Comparison of ENCODE assay signal across 14 cellular contexts in the genomic region with DNA sequence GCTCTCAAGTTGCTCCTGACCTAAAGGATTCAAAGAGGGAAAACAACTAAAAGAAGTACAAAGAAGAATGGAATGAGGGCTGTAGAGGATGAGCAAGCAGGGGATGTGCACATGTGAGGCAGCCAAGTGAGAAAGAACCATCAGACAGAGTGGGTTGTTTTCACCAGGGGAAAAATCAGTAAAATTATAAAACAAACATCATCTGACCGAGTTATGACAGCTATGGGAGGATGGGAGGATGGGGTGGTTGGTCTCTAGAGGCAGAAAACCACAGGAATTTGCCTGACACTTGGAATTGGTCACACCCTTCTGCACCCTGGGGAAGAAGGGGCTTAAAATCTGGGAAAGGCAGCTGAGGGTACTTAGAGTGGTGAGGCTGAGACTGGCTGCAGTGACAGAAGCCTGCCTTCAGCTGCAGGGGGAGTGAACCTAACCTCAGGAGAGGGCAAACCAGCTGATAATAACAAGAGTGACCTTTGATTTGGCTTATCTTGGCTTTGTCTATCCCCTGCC. TPM values are rescaled to one million over a fixed set of nuclear protein-coding genes. Genes with fewer than 3 reads are reported as not detected.
DNase-seq lines count a peak whose midpoint lies in the region; ATAC-seq and TF ChIP-seq lines count a peak whose summit lies in the region.
"Had no signal": no experiment of that assay in that cellular context is flagged by ENCODE, and none has a peak within 500 bp of the region (broad histone marks: within the 10 kb centered on the region; RNA-seq: fewer than 3 reads in every experiment).

No MANE protein-coding gene starts in this region.

- H3K23ac ChIP-seq in IMR-90 (ENCODE audit: low read depth, low read length): no peak overlapping the region; the same call in 1 of the 2 replicates
- H3K23ac ChIP-seq in neuronal stem cell (ENCODE audit: low read depth, low read length, poor library complexity): no peak overlapping the region

- H3K36me3 ChIP-seq in IMR-90 (ENCODE audit: control insufficient read depth, insufficient read depth, low read length): peaks cover 1% of the 10 kb centered on the region; the same call in 1 of the 2 replicates
- H3K36me3 ChIP-seq in mammary epithelial cell (ENCODE audit: insufficient read depth, low read length): no peaks in the 10 kb centered on the region
- H3K36me3 ChIP-seq in neuronal stem cell (replicated peaks in 1 of 2; ENCODE audit: control insufficient read depth in 2 of 2, insufficient read depth in 2 of 2, low read length in 2 of 2): no peaks in the 10 kb centered on the region
- H3K36me3 ChIP-seq: gastrocnemius medialis, ovary had no signal

- peak; percentile 80 for ATAC-seq in IMR-90 (ENCODE audit: low read depth)
- no peak for ATAC-seq in memory B cell (ENCODE audit: low read depth)
- ATAC-seq in HG03457 (IDR thresholded peaks at IDR 0.05; ENCODE audit: unreplicated experiment): no peak
- no peak for ATAC-seq in HG03354 (IDR thresholded peaks at IDR 0.05; ENCODE audit: poor library complexity, severe bottlenecking, unreplicated experiment)
- ATAC-seq: gastrocnemius medialis had no signal

- no peaks in the 10 kb centered on the region for H3K9me3 Mint-ChIP-seq in memory B cell
- H3K9me3 Mint-ChIP-seq: activated naive CD4-positive, alpha-beta T cell treated with anti-CD3 and anti-CD28 coated beads, Interleukin-2, amount 10 ng/mL, durations not matched to agents 7 days and 5 days; CD4-positive, alpha-beta T cell had no signal

- H2BK120ac ChIP-seq in IMR-90 (ENCODE audit: low read depth, low read length) (peak overlapping the region; percentile 54; the same call in 1 of the 2 replicates), neuronal stem cell (ENCODE audit: low read depth, low read length) (no peak overlapping the region)

- H2AK9ac ChIP-seq in IMR-90 (replicated peaks; ENCODE audit: low read depth, low read length, poor library complexity): peak overlapping the region; percentile 3

- H3K27me3 Mint-ChIP-seq in memory B cell: no peaks in the 10 kb centered on the region
- H3K27me3 Mint-ChIP-seq: CD4-positive, alpha-beta T cell had no signal

- no peak overlapping the region for H2BK12ac ChIP-seq in neuronal stem cell (ENCODE audit: low read length)

- H2BK20ac ChIP-seq in IMR-90 (ENCODE audit: low read depth, low read length): peak overlapping the region; percentile 42; the same call in 1 of the 2 replicates

- H3K9me3 ChIP-seq in IMR-90 (ENCODE audit: control insufficient read depth, insufficient read depth, low read length) (no peaks in the 10 kb centered on the region), mammary epithelial cell (replicated peaks; ENCODE audit: insufficient read depth, low read length) (no peaks in the 10 kb centered on the region), neuronal stem cell (replicated peaks in 1 of 2; ENCODE audit: control insufficient read depth in 2 of 2, insufficient read depth in 1 of 2, low read depth in 1 of 2, low read length in 2 of 2) (no peaks in the 10 kb centered on the region)
- H3K9me3 ChIP-seq: gastrocnemius medialis, ovary had no signal

- H2BK5ac ChIP-seq in IMR-90 (ENCODE audit: low read depth, low read length, poor library complexity, severe bottlenecking) (no peak overlapping the region), neuronal stem cell (ENCODE audit: low read length) (no peak overlapping the region)

- no peak overlapping the region for H4K8ac ChIP-seq in IMR-90 (ENCODE audit: low read depth in 2 of 2, low read length in 2 of 2)
- H4K8ac ChIP-seq in neuronal stem cell (ENCODE audit: low read depth, low read length): no peak overlapping the region

- intact Hi-C loops in IMR-90 (cut with micrococcal nuclease) (no loop called here), mammary epithelial cell (cut with micrococcal nuclease) (no loop called here)

- CTCF ChIA-PET in IMR-90 (lab: Yijun Ruan, JAX) (no interaction called here), mammary epithelial cell (lab: Charles Lee; ENCODE audit: low non-redundant PET) (no interaction called here)

- no TSS peak for BruUV-seq in IMR-90 (replicated peaks; lab: Mats Ljungman, UMichigan)
- BruUV-seq in mammary epithelial cell (replicated peaks; lab: Mats Ljungman, UMichigan): no TSS peak

- peaks cover 5% of the 10 kb centered on the region for H3K36me3 Mint-ChIP-seq in memory B cell
- H3K36me3 Mint-ChIP-seq: activated naive CD4-positive, alpha-beta T cell treated with anti-CD3 and anti-CD28 coated beads, Interleukin-2, amount 10 ng/mL, durations not matched to agents 7 days and 5 days had no signal

- no peaks in the 10 kb centered on the region for H3K27me3 ChIP-seq in IMR-90 (ENCODE audit: control insufficient read depth, insufficient read depth, low read length)
- H3K27me3 ChIP-seq in mammary epithelial cell (ENCODE audit: insufficient read depth, low read length): no peaks in the 10 kb centered on the region
- no peaks in the 10 kb centered on the region for H3K27me3 ChIP-seq in neuronal stem cell (ENCODE audit: control insufficient read depth in 3 of 3, insufficient read depth in 3 of 3, low read depth in 1 of 3, low read length in 3 of 3)
- H3K27me3 ChIP-seq: gastrocnemius medialis, ovary had no signal

- H3K18ac ChIP-seq in IMR-90 (ENCODE audit: low read depth, low read length) (no peak overlapping the region), neuronal stem cell (ENCODE audit: low read length) (no peak overlapping the region)

- H3K9ac ChIP-seq in IMR-90 (ENCODE audit: low read depth, low read length) (no peak overlapping the region), mammary epithelial cell (ENCODE audit: insufficient read depth, low read length) (no peak overlapping the region), neuronal stem cell (ENCODE audit: low read depth, low read length, poor library complexity) (no peak overlapping the region)

- H3K4me1 Mint-ChIP-seq in memory B cell: peaks cover 41% of the 10 kb centered on the region
- H3K4me1 Mint-ChIP-seq: activated naive CD4-positive, alpha-beta T cell treated with anti-CD3 and anti-CD28 coated beads, Interleukin-2, amount 10 ng/mL, durations not matched to agents 7 days and 5 days had no signal

- POLR2A ChIA-PET in IMR-90 (lab: Charles Lee; ENCODE audit: unreplicated experiment): no interaction called here

- DNase-seq in AG10803 (ENCODE audit: low read depth) (peak; percentile 83), IMR-90 (peak; percentile 73), mammary epithelial cell (peak; percentile 11), memory B cell (ENCODE audit: low spot score in 2 of 2) (no peak), neuronal stem cell (ENCODE audit: low spot score) (no peak), NCI-H2081 treated with DMSO at 0.1 percent for 48 hours (lab: John Stamatoyannopoulos, UW) (no peak)
- DNase-seq: activated CD8-positive, alpha-beta memory T cell treated with anti-CD3 and anti-CD28 coated beads for 24 hours; activated naive CD4-positive, alpha-beta T cell treated with anti-CD3 and anti-CD28 coated beads, Interleukin-2, amount 10 ng/mL, durations not matched to agents 7 days and 5 days; CD4-positive, alpha-beta T cell; gastrocnemius medialis; NCI-H187 treated with DMSO at 0.1 percent for 48 hours; ovary had no signal

- peak overlapping the region; percentile 8 for H3K4me3 Mint-ChIP-seq in memory B cell
- H3K4me3 Mint-ChIP-seq: activated naive CD4-positive, alpha-beta T cell treated with anti-CD3 and anti-CD28 coated beads, Interleukin-2, amount 10 ng/mL, durations not matched to agents 7 days and 5 days; CD4-positive, alpha-beta T cell had no signal

- H3K79me2 ChIP-seq in mammary epithelial cell (ENCODE audit: insufficient read depth, low read length): peaks cover 9% of the 10 kb centered on the region

- H3K4me2 ChIP-seq in IMR-90 (ENCODE audit: low read depth, low read length) (no peak overlapping the region; the same call in 1 of the 2 replicates), mammary epithelial cell (ENCODE audit: insufficient read depth, low read depth, low read length) (no peak overlapping the region), neuronal stem cell (ENCODE audit: insufficient read depth, low read length, poor library complexity, severe bottlenecking) (no peak overlapping the region)

- no peak for TF ChIP-seq POLR2A in IMR-90 (IDR thresholded peaks at IDR 0.05; ENCODE audit: low read depth, low read length)

- TF ChIP-seq RAD21 in IMR-90 (IDR thresholded peaks at IDR 0.05; ENCODE audit: low read length): no peak

- H3K14ac ChIP-seq in IMR-90 (replicated peaks; ENCODE audit: low read depth, low read length): no peak overlapping the region; the same call in 1 of the 2 replicates
- H3K14ac ChIP-seq in neuronal stem cell (ENCODE audit: low read length): no peak overlapping the region

- dilution Hi-C loops in IMR-90 (cut with HindIII; ENCODE audit: low sequenced_read_pairs, unreplicated experiment) (no loop called here), mammary epithelial cell (cut with HindIII; ENCODE audit: low sequenced_read_pairs) (no loop called here)

- H3K27ac ChIP-seq in IMR-90 (ENCODE audit: insufficient read depth, low read length): no peak overlapping the region
- H3K27ac ChIP-seq in mammary epithelial cell (ENCODE audit: insufficient read depth, low read depth, low read length): no peak overlapping the region
- H3K27ac ChIP-seq in neuronal stem cell (replicated peaks; ENCODE audit: low read length): no peak overlapping the region
- H3K27ac ChIP-seq: gastrocnemius medialis, ovary had no signal

- TF ChIP-seq CTCF in AG10803 (conservative IDR thresholded peaks at IDR 0.05; ENCODE audit: low read length) (no peak), IMR-90 (conservative IDR thresholded peaks at IDR 0.05; ENCODE audit: low read depth, low read length) (no peak), mammary epithelial cell (conservative IDR thresholded peaks at IDR 0.05 in 1 of 2, IDR thresholded peaks at IDR 0.05 in 1 of 2; ENCODE audit: extremely low read depth in 1 of 2, insufficient read depth in 1 of 2, low read depth in 1 of 2, low read length in 2 of 2) (no peak)

- H2AFZ ChIP-seq in IMR-90 (replicated peaks; ENCODE audit: low read length, poor library complexity): peak overlapping the region; percentile 5
- no peak overlapping the region for H2AFZ ChIP-seq in mammary epithelial cell (ENCODE audit: low read depth, low read length)
- no peak overlapping the region for H2AFZ ChIP-seq in neuronal stem cell (ENCODE audit: low read length)

- peak overlapping the region; percentile 57; the same call in 1 of the 2 replicates for H3K4ac ChIP-seq in IMR-90 (ENCODE audit: low read depth, low read length)
- H3K4ac ChIP-seq in neuronal stem cell (ENCODE audit: low read length): no peak overlapping the region

- peak overlapping the region; percentile 78 for H3K27ac Mint-ChIP-seq in memory B cell
- H3K27ac Mint-ChIP-seq: activated naive CD4-positive, alpha-beta T cell treated with anti-CD3 and anti-CD28 coated beads, Interleukin-2, amount 10 ng/mL, durations not matched to agents 7 days and 5 days; CD4-positive, alpha-beta T cell had no signal

- H4K5ac ChIP-seq in IMR-90 (ENCODE audit: low read depth, low read length): no peak overlapping the region

- WGBS in IMR-90 (ENCODE audit: extremely low coverage in 2 of 2, insufficient read length in 1 of 2), 2 experiments: no CpG with 5 or more reads among the region's 1 CpG
- WGBS in mammary epithelial cell (ENCODE audit: low coverage, missing lambda C conversion rate): 29% methylated on average over 1 of the region's 1 CpG
- no CpG with 5 or more reads among the region's 1 CpG for WGBS in neuronal stem cell (ENCODE audit: extremely low coverage in 2 of 2, insufficient read length in 2 of 2, insufficient replicate concordance in 1 of 2), 2 donors

- H3K79me1 ChIP-seq in IMR-90 (ENCODE audit: low read depth in 1 of 2, low read length in 2 of 2) (peaks cover 33 to 82% of the 10 kb centered on the region in 2 experiments), neuronal stem cell (ENCODE audit: low read depth, low read length) (no peaks in the 10 kb centered on the region)

- H3K4me1 ChIP-seq in IMR-90 (ENCODE audit: control insufficient read depth, insufficient read depth, low read length) (peaks cover 13% of the 10 kb centered on the region), mammary epithelial cell (ENCODE audit: insufficient read depth, low read length) (peaks cover 35% of the 10 kb centered on the region), neuronal stem cell (ENCODE audit: control insufficient read depth in 2 of 2, insufficient read depth in 1 of 2, low read depth in 1 of 2, low read length in 2 of 2) (peaks cover 0 to 2% of the 10 kb centered on the region in 2 donors)

- peak overlapping the region; percentile 63; the same call in 1 of the 2 replicates for H2AK5ac ChIP-seq in IMR-90 (ENCODE audit: low read depth, low read length)
- H2AK5ac ChIP-seq in neuronal stem cell (ENCODE audit: low read depth, low read length): no peak overlapping the region

- no peak overlapping the region for H3K4me3 ChIP-seq in AG10803 (ENCODE audit: low read length)
- H3K4me3 ChIP-seq in IMR-90 (ENCODE audit: insufficient read depth, low read depth, low read length): no peak overlapping the region
- H3K4me3 ChIP-seq in mammary epithelial cell (replicated peaks in 1 of 3; ENCODE audit: insufficient read depth in 1 of 3, low read depth in 2 of 3, low read length in 3 of 3): no peak overlapping the region
- no peak overlapping the region for H3K4me3 ChIP-seq in neuronal stem cell (ENCODE audit: low read length in 2 of 2)
- H3K4me3 ChIP-seq: gastrocnemius medialis, ovary had no signal

- in situ Hi-C loops in IMR-90 (cut with MboI; ENCODE audit: low sequenced_read_pairs): no loop called here
- in situ Hi-C loops in mammary epithelial cell (cut with MboI; ENCODE audit: low sequenced_read_pairs in 2 of 2): no loop called here

- peak overlapping the region; percentile 4; the same call in 1 of the 3 replicates for H2BK15ac ChIP-seq in IMR-90 (ENCODE audit: low read depth, low read length)
- H2BK15ac ChIP-seq in neuronal stem cell (ENCODE audit: low read length): no peak overlapping the region

- H4K91ac ChIP-seq in IMR-90 (ENCODE audit: insufficient read depth, low read depth, low read length) (peak overlapping the region; percentile 66), neuronal stem cell (ENCODE audit: low read depth, low read length, poor library complexity) (no peak overlapping the region)

- no peak overlapping the region for H3K56ac ChIP-seq in IMR-90 (ENCODE audit: extremely low read depth, insufficient read depth, low read length)

- peaks cover 20% of the 10 kb centered on the region for H3K9me1 ChIP-seq in IMR-90 (ENCODE audit: insufficient read depth, low read length)

- peaks cover 5% of the 10 kb centered on the region; the same call in 1 of the 2 replicates for H4K20me1 ChIP-seq in IMR-90 (ENCODE audit: insufficient read depth, low read length)
- no peaks in the 10 kb centered on the region for H4K20me1 ChIP-seq in mammary epithelial cell (ENCODE audit: insufficient read depth, low read length)

RNA-seq across cellular contexts. Expression of a gene that starts 10.1 kb away (rescaled TPM):
- total RNA-seq in IMR-90 (2012; rRNA removed): 6.6 and 7.5 TPM in 2 replicates
- polyA plus RNA-seq in IMR-90 (2012; rRNA removed): 7.7 and 8.3 TPM in 2 replicates
- polyA plus RNA-seq in IMR-90 (2012; cell fraction: cytosol; rRNA removed): 2.2 and 2.4 TPM in 2 replicates
- polyA plus RNA-seq in IMR-90 (2012; cell fraction: nucleus; rRNA removed; ENCODE audit: low replicate concordance): 2.2 and 3.0 TPM in 2 replicates
- total RNA-seq in mammary epithelial cell: 10 to 100 TPM in 1 of 2 donors, 1 to 10 TPM in 1; 8.7 to 11.5 TPM
- polyA plus RNA-seq in mammary epithelial cell: 3.1 TPM
- polyA minus RNA-seq in mammary epithelial cell: 15.5 TPM
- polyA plus RNA-seq in neuronal stem cell (2013, experiment 1 of 2): 0.50 TPM
- polyA plus RNA-seq in neuronal stem cell (2013, experiment 2 of 2): 0.43 TPM

Comparison
In these comparisons a context has a peak if more than half of its experiments do, and no peak if none do; other contexts are left out.
1. DNase-seq: peak in AG10803 (single experiment), IMR-90 (single experiment) and mammary epithelial cell (single experiment); none in memory B cell (0 of 2), neuronal stem cell (single experiment) and NCI-H2081 treated with DMSO at 0.1 percent for 48 hours (single experiment).